26 cellular contexts compared by ENCODE assay signal in genomic region chr5:39419830-39420229, GRCh38. TPM values are rescaled to one million over a fixed set of nuclear protein-coding genes. Genes with fewer than 3 reads are reported as not detected.
A peak's percentile ranks its signal among the peaks of the same experiment; 100 is the strongest.
DNase-seq lines count a peak whose midpoint lies in the region; ATAC-seq and TF ChIP-seq lines count a peak whose summit lies in the region.
"Had no signal": no experiment of that assay in that cellular context is flagged by ENCODE, and none has a peak within 500 bp of the region (broad histone marks: within the 10 kb centered on the region; RNA-seq: fewer than 3 reads in every experiment).

No MANE protein-coding gene starts in this region.

- no peak for TF ChIP-seq CTCF in SK-N-SH (IDR thresholded peaks at IDR 0.05)
- no peak for TF ChIP-seq CTCF in osteoblast (IDR thresholded peaks at IDR 0.05; ENCODE audit: extremely low read depth, low read depth, low read length)
- no peak for TF ChIP-seq CTCF in transverse colon (IDR thresholded peaks at IDR 0.05)

- peaks cover 3 to 12% of the 10 kb centered on the region in 2 experiments for H3K36me3 ChIP-seq in SK-N-SH (replicated peaks in 1 of 2; ENCODE audit: control insufficient read depth in 1 of 2, insufficient read depth in 2 of 2, low read length in 1 of 2)
- peaks cover 43% of the 10 kb centered on the region for H3K36me3 ChIP-seq in osteoblast (ENCODE audit: insufficient read depth, low read length)
- no peaks in the 10 kb centered on the region for H3K36me3 ChIP-seq in transverse colon
- H3K36me3 ChIP-seq: right atrium auricular region had no signal

- H3K27me3 ChIP-seq in SK-N-SH (ENCODE audit: insufficient read depth) (no peaks in the 10 kb centered on the region; the same call in 1 of the 2 replicates), osteoblast (ENCODE audit: insufficient read depth, low read length) (no peaks in the 10 kb centered on the region), transverse colon (no peaks in the 10 kb centered on the region)
- H3K27me3 ChIP-seq: foreskin keratinocyte, right atrium auricular region had no signal

- no peak overlapping the region for H2AFZ ChIP-seq in SK-N-SH (ENCODE audit: low read depth)
- no peak overlapping the region for H2AFZ ChIP-seq in osteoblast (ENCODE audit: low read length)

- H3K4me3 ChIP-seq in SK-N-SH (ENCODE audit: low read depth in 2 of 2, low read length in 1 of 2): no peak overlapping the region
- H3K4me3 ChIP-seq in osteoblast (ENCODE audit: insufficient read depth, low read length): peak overlapping the region; percentile 91
- peak overlapping the region in 1 of 4 donors; percentile 1 for H3K4me3 ChIP-seq in transverse colon
- H3K4me3 ChIP-seq: right atrium auricular region had no signal

- H3K4me1 Mint-ChIP-seq in activated CD4-positive, alpha-beta memory T cell treated with anti-CD3 and anti-CD28 coated beads, Interleukin-2, amount 10 ng/mL, durations not matched to agents 7 days and 5 days: peaks cover 2% of the 10 kb centered on the region

- in situ Hi-C loops in transverse colon (cut with MboI; ENCODE audit: low pct_ligation_motif_present in 1 of 4, low pct_unique_long_range_greater_than_20kb in 1 of 4, low sequenced_read_pairs in 3 of 4): no loop called here

- H3K27ac Mint-ChIP-seq in activated CD4-positive, alpha-beta memory T cell treated with anti-CD3 and anti-CD28 coated beads, Interleukin-2, amount 10 ng/mL, durations not matched to agents 7 days and 5 days: no peak overlapping the region
- H3K27ac Mint-ChIP-seq: activated B cell treated with CpG ODN at 0.5 μM for 24 hours; activated CD8-positive, alpha-beta T cell treated with anti-CD3 and anti-CD28 coated beads for 36 hours; endodermal cell; stimulated activated naive B cell treated with anti-CD40 and anti-IgM and Interleukin-4, amounts not matched to agents 10 μg/mL and 1 μg/mL and 100 μg/mL, for 72 hours; T-helper 1 cell treated with Interleukin-12 subunit alpha and Interleukin-12 subunit beta and Interleukin-4 antibody, amounts not matched to agents 30 μg/mL and 1 μg/mL, for 36 hours had no signal

- no peak overlapping the region for H3K9ac ChIP-seq in SK-N-SH

- H3K9me3 ChIP-seq in SK-N-SH (no peaks in the 10 kb centered on the region), osteoblast (ENCODE audit: low read depth, low read length) (no peaks in the 10 kb centered on the region), transverse colon (no peaks in the 10 kb centered on the region)
- H3K9me3 ChIP-seq: right atrium auricular region had no signal

- no peaks in the 10 kb centered on the region for H3F3A ChIP-seq in SK-N-SH (replicated peaks; ENCODE audit: insufficient read depth)

- no peaks in the 10 kb centered on the region for H3K36me3 Mint-ChIP-seq in activated CD4-positive, alpha-beta memory T cell treated with anti-CD3 and anti-CD28 coated beads, Interleukin-2, amount 10 ng/mL, durations not matched to agents 7 days and 5 days (ENCODE audit: low read depth)
- H3K36me3 Mint-ChIP-seq: stimulated activated naive B cell treated with anti-CD40 and anti-IgM and Interleukin-4, amounts not matched to agents 10 μg/mL and 1 μg/mL and 100 μg/mL, for 72 hours had no signal

- H3K27ac ChIP-seq in SK-N-SH (ENCODE audit: low read depth in 2 of 2, low read length in 1 of 2) (peak overlapping the region in 1 of 2 experiments; percentile 66; a peak in 1 of 4 replicates), osteoblast (ENCODE audit: low read depth, low read length) (peak overlapping the region; percentile 96), transverse colon (peak overlapping the region in 3 of 4 donors; percentile 85 to 89 (median 86))
- H3K27ac ChIP-seq: 22Rv1, foreskin keratinocyte had no signal

- H3K79me2 ChIP-seq in SK-N-SH (ENCODE audit: insufficient read depth): peaks cover 97% of the 10 kb centered on the region
- H3K79me2 ChIP-seq in osteoblast (ENCODE audit: insufficient read depth, low read length): peaks cover 100% of the 10 kb centered on the region

- H4K20me1 ChIP-seq in SK-N-SH (ENCODE audit: insufficient read depth): peaks cover 4% of the 10 kb centered on the region; the same call in 1 of the 2 replicates
- peaks cover 68% of the 10 kb centered on the region for H4K20me1 ChIP-seq in osteoblast (ENCODE audit: insufficient read depth, low read length)

- WGBS in SK-N-SH (ENCODE audit: low lambda C conversion rate): 13% methylated on average over 1 of the region's 1 CpG
- WGBS in transverse colon (ENCODE audit: low coverage in 1 of 2), 2 donors: 18 to 50% methylated on average over 1 of the region's 1 CpG

- DNase-seq in SK-N-SH (no peak), fibroblast of peridontal ligament (ENCODE audit: extremely low read depth) (peak; percentile 57), osteoblast (ENCODE audit: insufficient read length, low spot score, missing footprints) (no peak), transverse colon (no peak), NCI-H2081 (lab: John Stamatoyannopoulos, UW) (no peak)
- DNase-seq in activated CD4-positive, alpha-beta memory T cell treated with anti-CD3 and anti-CD28 coated beads, Interleukin-2, amount 10 ng/mL, durations not matched to agents 7 days and 5 days: no peak
- DNase-seq: activated B cell treated with CpG ODN at 0.5 μM for 24 hours; activated CD8-positive, alpha-beta T cell treated with anti-CD3 and anti-CD28 coated beads for 36 hours; activated naive CD4-positive, alpha-beta T cell treated with anti-CD3 and anti-CD28 coated beads, Interleukin-2, amount 50 U/mL, for 16 hours; activated T-cell treated with anti-CD3 and anti-CD28 coated beads, Interleukin-2, amount 50 U/mL, for 1 hour; Calu3; EL; endodermal cell; foreskin keratinocyte; NCI-H1105; NCI-H526; nucleus accumbens; Right ventricle myocardium superior; stimulated activated naive B cell treated with anti-CD40 and anti-IgM and Interleukin-4, amounts not matched to agents 10 μg/mL and 1 μg/mL and 100 μg/mL, for 72 hours had no signal

- no peak for TF ChIP-seq RAD21 in SK-N-SH (IDR thresholded peaks at IDR 0.05; ENCODE audit: low read length)

- H3K4me2 ChIP-seq in SK-N-SH (peak overlapping the region; percentile 82; the same call in 1 of the 2 replicates), osteoblast (ENCODE audit: insufficient read depth, low read length) (peak overlapping the region; percentile 96)

- no peaks in the 10 kb centered on the region for H3K9me2 ChIP-seq in SK-N-SH

- ATAC-seq in SK-N-SH treated with all-trans-retinoic acid at 6 μM for 48 hours (no peak), HG03175 (IDR thresholded peaks at IDR 0.05; ENCODE audit: unreplicated experiment) (no peak)
- ATAC-seq: activated CD8-positive, alpha-beta T cell treated with anti-CD3 and anti-CD28 coated beads for 36 hours; foreskin keratinocyte; stimulated activated naive B cell treated with anti-CD40 and anti-IgM and Interleukin-4, amounts not matched to agents 10 μg/mL and 1 μg/mL and 100 μg/mL, for 72 hours had no signal

- no peaks in the 10 kb centered on the region for H3K9me3 Mint-ChIP-seq in activated CD4-positive, alpha-beta memory T cell treated with anti-CD3 and anti-CD28 coated beads, Interleukin-2, amount 10 ng/mL, durations not matched to agents 7 days and 5 days
- H3K9me3 Mint-ChIP-seq: activated B cell treated with CpG ODN at 0.5 μM for 24 hours; activated CD8-positive, alpha-beta T cell treated with anti-CD3 and anti-CD28 coated beads for 36 hours; endodermal cell; stimulated activated naive B cell treated with anti-CD40 and anti-IgM and Interleukin-4, amounts not matched to agents 10 μg/mL and 1 μg/mL and 100 μg/mL, for 72 hours; T-helper 1 cell treated with Interleukin-12 subunit alpha and Interleukin-12 subunit beta and Interleukin-4 antibody, amounts not matched to agents 30 μg/mL and 1 μg/mL, for 36 hours had no signal

- H3K4me1 ChIP-seq in SK-N-SH (ENCODE audit: control insufficient read depth in 1 of 2, insufficient read depth in 2 of 2, low read depth in 1 of 2, low read length in 1 of 2): peaks cover under 1 to 11% of the 10 kb centered on the region in 2 experiments; a peak in 3 of 4 replicates
- peaks cover 65% of the 10 kb centered on the region for H3K4me1 ChIP-seq in osteoblast (ENCODE audit: insufficient read depth, low read length)
- H3K4me1 ChIP-seq in transverse colon: peaks cover 6 to 48% (median 22%) of the 10 kb centered on the region in 4 donors

- intact Hi-C loops in transverse colon (cut with DNase I; ENCODE audit: low total_unique reads): no loop called here

- POLR2A ChIA-PET in SK-N-SH (lab: Yijun Ruan, JAX): no interaction called here
- POLR2A ChIA-PET in activated CD4-positive, alpha-beta memory T cell treated with anti-CD3 and anti-CD28 coated beads, Interleukin-2, amount 10 ng/mL, durations not matched to agents 7 days and 5 days (lab: Charles Lee): no interaction called here

- no peak for TF ChIP-seq POLR2A in transverse colon (IDR thresholded peaks at IDR 0.05)

- no peak overlapping the region for H3K4me3 Mint-ChIP-seq in activated CD4-positive, alpha-beta memory T cell treated with anti-CD3 and anti-CD28 coated beads, Interleukin-2, amount 10 ng/mL, durations not matched to agents 7 days and 5 days
- H3K4me3 Mint-ChIP-seq: activated B cell treated with CpG ODN at 0.5 μM for 24 hours; activated CD8-positive, alpha-beta T cell treated with anti-CD3 and anti-CD28 coated beads for 36 hours; endodermal cell; stimulated activated naive B cell treated with anti-CD40 and anti-IgM and Interleukin-4, amounts not matched to agents 10 μg/mL and 1 μg/mL and 100 μg/mL, for 72 hours; T-helper 1 cell treated with Interleukin-12 subunit alpha and Interleukin-12 subunit beta and Interleukin-4 antibody, amounts not matched to agents 30 μg/mL and 1 μg/mL, for 36 hours had no signal

- CTCF ChIA-PET in SK-N-SH (lab: Yijun Ruan, JAX): no interaction called here
- CTCF ChIA-PET in activated CD4-positive, alpha-beta memory T cell treated with anti-CD3 and anti-CD28 coated beads, Interleukin-2, amount 10 ng/mL, durations not matched to agents 7 days and 5 days (lab: Charles Lee): no interaction called here

- peaks cover 38% of the 10 kb centered on the region for H3K27me3 Mint-ChIP-seq in activated CD4-positive, alpha-beta memory T cell treated with anti-CD3 and anti-CD28 coated beads, Interleukin-2, amount 10 ng/mL, durations not matched to agents 7 days and 5 days

- TF ChIP-seq EP300 in SK-N-SH (IDR thresholded peaks at IDR 0.05; ENCODE audit: borderline replicate concordance in 1 of 2, low read depth in 1 of 2, low read length in 1 of 2) (no peak), transverse colon (IDR thresholded peaks at IDR 0.05; ENCODE audit: low read depth) (no peak)

RNA-seq across cellular contexts. Expression of gene DAB2, which starts 5.0 kb away (rescaled TPM):
- polyA plus RNA-seq in SK-N-SH (2012; rRNA removed): 23.7 and 39.9 TPM in 2 replicates
- polyA plus RNA-seq in SK-N-SH (2012; cell fraction: cytosol; rRNA removed): 32.4 and 34.4 TPM in 2 replicates
- polyA plus RNA-seq in SK-N-SH (2012; cell fraction: nucleus; rRNA removed): 26.5 and 64.3 TPM in 2 replicates
- 277 and 296 TPM in 2 replicates for total RNA-seq in osteoblast
- total RNA-seq in transverse colon: 100 to 1,000 TPM in 1 of 4 donors, 10 to 100 TPM in 3; 34.4 to 143 (median 53.1) TPM
- not detected for total RNA-seq in activated CD4-positive, alpha-beta memory T cell treated with anti-CD3 and anti-CD28 coated beads, Interleukin-2, amount 10 ng/mL, durations not matched to agents 7 days and 5 days
- total RNA-seq: activated B cell treated with CpG ODN at 0.5 μM for 24 hours had no signal

RNA-seq across cellular contexts. Expression of gene C9, which starts 55.5 kb away (rescaled TPM):
- not detected in 2 replicates for polyA plus RNA-seq in SK-N-SH (2012; rRNA removed)
- not detected in 2 replicates for polyA plus RNA-seq in SK-N-SH (2012; cell fraction: cytosol; rRNA removed)
- not detected in 2 replicates for polyA plus RNA-seq in SK-N-SH (2012; cell fraction: nucleus; rRNA removed)
- total RNA-seq in osteoblast: 0.36 TPM in 1 of 2 replicates, not detected in the other
- not detected for total RNA-seq in transverse colon
- not detected for total RNA-seq in activated CD4-positive, alpha-beta memory T cell treated with anti-CD3 and anti-CD28 coated beads, Interleukin-2, amount 10 ng/mL, durations not matched to agents 7 days and 5 days
- total RNA-seq: activated B cell treated with CpG ODN at 0.5 μM for 24 hours; activated CD8-positive, alpha-beta T cell treated with anti-CD3 and anti-CD28 coated beads for 36 hours; Calu3; endodermal cell; foreskin keratinocyte; OCI-LY7; right atrium auricular region; Right ventricle myocardium superior had no signal
- polyA plus RNA-seq: BJ, foreskin keratinocyte had no signal

Comparison
In these comparisons a context has a peak if more than half of its experiments do, and no peak if none do; other contexts are left out.
1. RNA of gene DAB2, which starts 5.0 kb away (total RNA-seq): 277 to 296 TPM in osteoblast and 34.4 to 143 TPM in transverse colon; not detected in activated CD4-positive, alpha-beta memory T cell treated with anti-CD3 and anti-CD28 coated beads, Interleukin-2, amount 10 ng/mL, durations not matched to agents 7 days and 5 days; every median in the first group is over 10 times any median in the second.